ENCODE assay signal across 18 cellular contexts in the genomic region with DNA sequence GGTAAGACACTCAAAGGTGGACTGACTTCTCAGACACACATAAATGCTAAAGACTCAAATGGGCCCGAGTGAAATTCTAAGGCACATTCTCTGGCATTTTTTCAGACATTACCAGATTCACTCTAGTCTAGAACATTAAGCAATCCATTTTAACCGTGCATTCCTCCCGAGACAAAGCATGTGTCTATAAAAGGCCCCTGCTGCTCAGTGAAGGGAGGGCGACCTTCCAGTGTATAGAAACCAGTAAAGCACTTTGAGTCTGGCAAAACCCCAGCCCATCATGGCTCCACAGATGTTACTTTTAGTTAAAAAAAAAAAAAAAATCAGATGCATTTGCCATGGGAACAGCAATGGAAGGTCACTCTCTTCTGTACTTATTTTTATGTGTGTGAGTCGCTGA.
DNase-seq lines count a peak whose midpoint lies in the region; ATAC-seq and TF ChIP-seq lines count a peak whose summit lies in the region.
"Had no signal": no experiment of that assay in that cellular context is flagged by ENCODE, and none has a peak within 500 bp of the region (broad histone marks: within the 10 kb centered on the region; RNA-seq: fewer than 3 reads in every experiment).

No MANE protein-coding gene starts in this region.

- H3K9ac ChIP-seq in mesenchymal stem cell (ENCODE audit: low read length) = no peak overlapping the region

- H3K36me3 ChIP-seq in brain microvascular endothelial cell (replicated peaks) (no peaks in the 10 kb centered on the region), mesenchymal stem cell (ENCODE audit: control insufficient read depth in 1 of 2, insufficient read depth in 2 of 2, low read depth in 1 of 2, low read length in 2 of 2) (no peaks in the 10 kb centered on the region)
- H3K36me3 ChIP-seq: gastrocnemius medialis had no signal

- POLR2A ChIA-PET in naive thymus-derived CD8-positive, alpha-beta T cell (lab: Charles Lee) = no interaction called here

- H2AFZ ChIP-seq in mesenchymal stem cell (ENCODE audit: low read depth, low read length) = no peak overlapping the region

- H3K14ac ChIP-seq in mesenchymal stem cell (ENCODE audit: low read length in 2 of 2) = no peak overlapping the region

- peaks cover 2% of the 10 kb centered on the region for H3K4me1 ChIP-seq in mesenchymal stem cell (ENCODE audit: control insufficient read depth, insufficient read depth, low read depth, low read length)
- H3K4me1 ChIP-seq: gastrocnemius medialis had no signal

- H3K9me3 ChIP-seq in mesenchymal stem cell (ENCODE audit: control insufficient read depth, low read length) = no peaks in the 10 kb centered on the region
- H3K9me3 ChIP-seq: gastrocnemius medialis had no signal

- 84% methylated on average over 4 of the region's 5 CpGs for WGBS in mesenchymal stem cell

- no peak overlapping the region for H2BK15ac ChIP-seq in mesenchymal stem cell (ENCODE audit: low read depth, poor library complexity, severe bottlenecking)

- no peak overlapping the region for H3K4me2 ChIP-seq in mesenchymal stem cell (ENCODE audit: low read length, poor library complexity, severe bottlenecking)

- H4K8ac ChIP-seq in mesenchymal stem cell (ENCODE audit: low read length) = no peak overlapping the region

- H3K36me3 Mint-ChIP-seq in HFFc6 (ENCODE audit: low read depth) = no peaks in the 10 kb centered on the region
- no peaks in the 10 kb centered on the region for H3K36me3 Mint-ChIP-seq in stimulated activated effector memory CD8-positive, alpha-beta T cell treated with anti-CD3 and anti-CD28 coated beads, Interleukin-12 subunit alpha, Interleukin-12 subunit beta, amount 100 ng/mL, for 72 hours
- H3K36me3 Mint-ChIP-seq in naive thymus-derived CD8-positive, alpha-beta T cell = no peaks in the 10 kb centered on the region
- H3K36me3 Mint-ChIP-seq: CD14-positive monocyte had no signal

- DNase-seq in HFFc6 = peak; percentile 0
- peak; percentile 22 for DNase-seq in brain microvascular endothelial cell
- DNase-seq in mesenchymal stem cell = peak; percentile 10
- no peak for DNase-seq in stimulated activated effector memory CD8-positive, alpha-beta T cell treated with anti-CD3 and anti-CD28 coated beads, Interleukin-12 subunit alpha, Interleukin-12 subunit beta, amount 100 ng/mL, for 72 hours (ENCODE audit: low spot score in 2 of 2)
- DNase-seq in naive thymus-derived CD8-positive, alpha-beta T cell = no peak
- no peak for DNase-seq in caudate nucleus (lab: John Stamatoyannopoulos, UW)
- no peak for DNase-seq in NCI-H226
- DNase-seq: activated naive CD4-positive, alpha-beta T cell treated with anti-CD3 and anti-CD28 coated beads, Interleukin-2, amount 50 U/mL, for 16 hours; effector memory CD8-positive, alpha-beta T cell; gastrocnemius medialis; NCI-H2029; NCI-H748 treated with DMSO at 0.1 percent for 48 hours; occipital lobe; stimulated activated CD4-positive, alpha-beta T cell treated with anti-CD3 and anti-CD28 coated beads, Interleukin-4, amount 100 ng/mL, for 24 hours had no signal

- no peak overlapping the region for H2BK12ac ChIP-seq in mesenchymal stem cell (ENCODE audit: low read length in 2 of 2)

- no peak overlapping the region for H2BK5ac ChIP-seq in mesenchymal stem cell (ENCODE audit: low read depth, low read length, poor library complexity, severe bottlenecking)

- H3K27ac ChIP-seq in brain microvascular endothelial cell (no peak overlapping the region), mesenchymal stem cell (ENCODE audit: low read length, poor library complexity, severe bottlenecking) (no peak overlapping the region), caudate nucleus (ENCODE audit: low read depth, low read length) (no peak overlapping the region)
- H3K27ac ChIP-seq: gastrocnemius medialis had no signal

- H3K4ac ChIP-seq in mesenchymal stem cell (ENCODE audit: low read depth in 1 of 2, low read length in 2 of 2) = no peak overlapping the region

- no peaks in the 10 kb centered on the region for H3K9me3 Mint-ChIP-seq in HFFc6
- H3K9me3 Mint-ChIP-seq in stimulated activated effector memory CD8-positive, alpha-beta T cell treated with anti-CD3 and anti-CD28 coated beads, Interleukin-12 subunit alpha, Interleukin-12 subunit beta, amount 100 ng/mL, for 72 hours = no peaks in the 10 kb centered on the region
- no peaks in the 10 kb centered on the region for H3K9me3 Mint-ChIP-seq in naive thymus-derived CD8-positive, alpha-beta T cell
- H3K9me3 Mint-ChIP-seq: central memory CD8-positive, alpha-beta T cell; effector memory CD8-positive, alpha-beta T cell had no signal

- no peak for ATAC-seq in stimulated activated effector memory CD8-positive, alpha-beta T cell treated with anti-CD3 and anti-CD28 coated beads, Interleukin-12 subunit alpha, Interleukin-12 subunit beta, amount 100 ng/mL, for 72 hours
- no peak for ATAC-seq in naive thymus-derived CD8-positive, alpha-beta T cell
- ATAC-seq: effector memory CD8-positive, alpha-beta T cell; gastrocnemius medialis; HCT116 had no signal

- H2BK120ac ChIP-seq in mesenchymal stem cell (ENCODE audit: low read depth, low read length) = no peak overlapping the region

- H3K79me1 ChIP-seq in mesenchymal stem cell (replicated peaks; ENCODE audit: low read length, poor library complexity, severe bottlenecking) = no peaks in the 10 kb centered on the region

- H3K23ac ChIP-seq in mesenchymal stem cell (ENCODE audit: low read length in 2 of 2) = no peak overlapping the region

- no peaks in the 10 kb centered on the region for H3K4me1 Mint-ChIP-seq in HFFc6 (ENCODE audit: low read depth)
- no peaks in the 10 kb centered on the region for H3K4me1 Mint-ChIP-seq in stimulated activated effector memory CD8-positive, alpha-beta T cell treated with anti-CD3 and anti-CD28 coated beads, Interleukin-12 subunit alpha, Interleukin-12 subunit beta, amount 100 ng/mL, for 72 hours
- H3K4me1 Mint-ChIP-seq in naive thymus-derived CD8-positive, alpha-beta T cell = peaks cover 0 to 5% (median 3%) of the 10 kb centered on the region in 4 donors
- H3K4me1 Mint-ChIP-seq: central memory CD8-positive, alpha-beta T cell had no signal

- no peaks in the 10 kb centered on the region for H3K27me3 ChIP-seq in brain microvascular endothelial cell (replicated peaks)
- peaks cover 0 to 69% of the 10 kb centered on the region in 2 experiments for H3K27me3 ChIP-seq in mesenchymal stem cell (ENCODE audit: control insufficient read depth in 1 of 2, insufficient read depth in 1 of 2, low read length in 2 of 2)

- no peak overlapping the region for H3K18ac ChIP-seq in mesenchymal stem cell (ENCODE audit: low read depth in 1 of 2, low read length in 2 of 2)

- no peak overlapping the region for H4K91ac ChIP-seq in mesenchymal stem cell (ENCODE audit: low read length)

- no peak overlapping the region for H3K4me3 ChIP-seq in brain microvascular endothelial cell (ENCODE audit: low read depth, low read length)
- H3K4me3 ChIP-seq in mesenchymal stem cell (ENCODE audit: insufficient read depth in 1 of 2, low read depth in 1 of 2, low read length in 2 of 2) = no peak overlapping the region
- H3K4me3 ChIP-seq: gastrocnemius medialis, lung had no signal

- H3K4me3 Mint-ChIP-seq in HFFc6 = peak overlapping the region; percentile 4; the same call in 1 of the 2 replicates
- no peak overlapping the region for H3K4me3 Mint-ChIP-seq in stimulated activated effector memory CD8-positive, alpha-beta T cell treated with anti-CD3 and anti-CD28 coated beads, Interleukin-12 subunit alpha, Interleukin-12 subunit beta, amount 100 ng/mL, for 72 hours
- no peak overlapping the region for H3K4me3 Mint-ChIP-seq in naive thymus-derived CD8-positive, alpha-beta T cell
- H3K4me3 Mint-ChIP-seq: CD14-positive monocyte; central memory CD8-positive, alpha-beta T cell; effector memory CD8-positive, alpha-beta T cell had no signal

- H3K27ac Mint-ChIP-seq in HFFc6 = no peak overlapping the region
- peak overlapping the region; percentile 12 for H3K27ac Mint-ChIP-seq in stimulated activated effector memory CD8-positive, alpha-beta T cell treated with anti-CD3 and anti-CD28 coated beads, Interleukin-12 subunit alpha, Interleukin-12 subunit beta, amount 100 ng/mL, for 72 hours
- peak overlapping the region in 1 of 10 donors; percentile 55 for H3K27ac Mint-ChIP-seq in naive thymus-derived CD8-positive, alpha-beta T cell
- H3K27ac Mint-ChIP-seq: CD14-positive monocyte; effector memory CD8-positive, alpha-beta T cell had no signal

- TF ChIP-seq CTCF in HFFc6 (IDR thresholded peaks at IDR 0.05) (no peak), brain microvascular endothelial cell (IDR thresholded peaks at IDR 0.05; ENCODE audit: low read depth, low read length, missing control alignments) (no peak)

- no peak overlapping the region for H2AK5ac ChIP-seq in mesenchymal stem cell (ENCODE audit: low read length, severe bottlenecking)

- in situ Hi-C loops in brain microvascular endothelial cell (cut with HindIII; ENCODE audit: low pct_ligation_motif_present, low sequenced_read_pairs) = no loop called here

- peaks cover 19% of the 10 kb centered on the region for H3K27me3 Mint-ChIP-seq in HFFc6 (ENCODE audit: insufficient read depth)
- peaks cover 0 to 3% (median 0%) of the 10 kb centered on the region in 5 donors for H3K27me3 Mint-ChIP-seq in naive thymus-derived CD8-positive, alpha-beta T cell
- H3K27me3 Mint-ChIP-seq: central memory CD8-positive, alpha-beta T cell had no signal

Comparison
In these comparisons a context has a peak if more than half of its experiments do, and no peak if none do; other contexts are left out.
1. DNase-seq: peak in HFFc6 (single experiment), brain microvascular endothelial cell (single experiment) and mesenchymal stem cell (single experiment); none in stimulated activated effector memory CD8-positive, alpha-beta T cell treated with anti-CD3 and anti-CD28 coated beads, Interleukin-12 subunit alpha, Interleukin-12 subunit beta, amount 100 ng/mL, for 72 hours (0 of 2), naive thymus-derived CD8-positive, alpha-beta T cell (0 of 10), caudate nucleus (0 of 61) and NCI-H226 (single experiment).